ENCODE assay signal across 1 cellular context in the genomic region with DNA sequence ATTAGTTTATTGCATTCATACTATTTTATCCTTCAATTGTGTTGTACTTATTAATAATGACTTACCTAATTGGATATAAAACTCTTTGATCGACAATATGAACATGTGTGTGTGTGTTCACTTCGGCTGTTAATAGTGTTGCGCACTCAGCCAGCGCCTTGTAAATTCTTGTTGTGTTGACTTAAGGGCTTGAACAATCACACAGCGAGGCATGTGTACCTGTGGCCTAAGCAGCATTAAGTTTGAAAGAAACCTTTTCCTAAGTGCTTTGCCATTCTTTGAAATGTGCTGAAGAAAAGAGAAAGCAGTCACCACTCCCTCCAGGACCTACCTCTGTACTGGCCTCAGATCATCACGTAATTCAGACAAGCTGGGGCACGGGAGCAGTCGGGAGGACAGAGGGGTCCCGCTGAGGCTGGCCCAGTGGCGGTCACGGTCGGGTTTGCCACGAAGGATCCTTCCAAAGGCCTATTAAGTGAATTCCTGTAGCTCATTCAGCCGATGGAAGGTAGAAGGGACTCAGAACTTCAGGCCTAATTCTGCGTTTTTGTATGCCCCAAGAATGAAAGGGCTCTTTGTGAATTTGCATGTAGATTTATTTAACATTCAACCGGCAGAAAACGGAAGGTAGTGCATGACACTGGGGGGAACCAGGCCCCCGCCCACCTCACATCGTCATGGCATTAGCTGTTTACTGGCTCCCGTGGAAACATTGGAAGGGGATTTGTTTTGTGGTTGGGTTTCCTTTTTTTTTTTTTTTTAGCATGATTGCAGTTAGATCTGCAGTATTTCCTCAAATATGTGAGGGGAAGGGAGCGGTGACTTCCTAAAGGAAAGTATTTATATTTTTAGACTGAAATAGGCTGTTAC.
TF ChIP-seq lines count a peak whose summit lies in the region.

No MANE protein-coding gene starts in this region.

TF ChIP-seq in GM23338, 12 proteins besides CTCF, POLR2A, EP300 and RAD21 (continued from another document):
- TF ChIP-seq, protein P1, sequence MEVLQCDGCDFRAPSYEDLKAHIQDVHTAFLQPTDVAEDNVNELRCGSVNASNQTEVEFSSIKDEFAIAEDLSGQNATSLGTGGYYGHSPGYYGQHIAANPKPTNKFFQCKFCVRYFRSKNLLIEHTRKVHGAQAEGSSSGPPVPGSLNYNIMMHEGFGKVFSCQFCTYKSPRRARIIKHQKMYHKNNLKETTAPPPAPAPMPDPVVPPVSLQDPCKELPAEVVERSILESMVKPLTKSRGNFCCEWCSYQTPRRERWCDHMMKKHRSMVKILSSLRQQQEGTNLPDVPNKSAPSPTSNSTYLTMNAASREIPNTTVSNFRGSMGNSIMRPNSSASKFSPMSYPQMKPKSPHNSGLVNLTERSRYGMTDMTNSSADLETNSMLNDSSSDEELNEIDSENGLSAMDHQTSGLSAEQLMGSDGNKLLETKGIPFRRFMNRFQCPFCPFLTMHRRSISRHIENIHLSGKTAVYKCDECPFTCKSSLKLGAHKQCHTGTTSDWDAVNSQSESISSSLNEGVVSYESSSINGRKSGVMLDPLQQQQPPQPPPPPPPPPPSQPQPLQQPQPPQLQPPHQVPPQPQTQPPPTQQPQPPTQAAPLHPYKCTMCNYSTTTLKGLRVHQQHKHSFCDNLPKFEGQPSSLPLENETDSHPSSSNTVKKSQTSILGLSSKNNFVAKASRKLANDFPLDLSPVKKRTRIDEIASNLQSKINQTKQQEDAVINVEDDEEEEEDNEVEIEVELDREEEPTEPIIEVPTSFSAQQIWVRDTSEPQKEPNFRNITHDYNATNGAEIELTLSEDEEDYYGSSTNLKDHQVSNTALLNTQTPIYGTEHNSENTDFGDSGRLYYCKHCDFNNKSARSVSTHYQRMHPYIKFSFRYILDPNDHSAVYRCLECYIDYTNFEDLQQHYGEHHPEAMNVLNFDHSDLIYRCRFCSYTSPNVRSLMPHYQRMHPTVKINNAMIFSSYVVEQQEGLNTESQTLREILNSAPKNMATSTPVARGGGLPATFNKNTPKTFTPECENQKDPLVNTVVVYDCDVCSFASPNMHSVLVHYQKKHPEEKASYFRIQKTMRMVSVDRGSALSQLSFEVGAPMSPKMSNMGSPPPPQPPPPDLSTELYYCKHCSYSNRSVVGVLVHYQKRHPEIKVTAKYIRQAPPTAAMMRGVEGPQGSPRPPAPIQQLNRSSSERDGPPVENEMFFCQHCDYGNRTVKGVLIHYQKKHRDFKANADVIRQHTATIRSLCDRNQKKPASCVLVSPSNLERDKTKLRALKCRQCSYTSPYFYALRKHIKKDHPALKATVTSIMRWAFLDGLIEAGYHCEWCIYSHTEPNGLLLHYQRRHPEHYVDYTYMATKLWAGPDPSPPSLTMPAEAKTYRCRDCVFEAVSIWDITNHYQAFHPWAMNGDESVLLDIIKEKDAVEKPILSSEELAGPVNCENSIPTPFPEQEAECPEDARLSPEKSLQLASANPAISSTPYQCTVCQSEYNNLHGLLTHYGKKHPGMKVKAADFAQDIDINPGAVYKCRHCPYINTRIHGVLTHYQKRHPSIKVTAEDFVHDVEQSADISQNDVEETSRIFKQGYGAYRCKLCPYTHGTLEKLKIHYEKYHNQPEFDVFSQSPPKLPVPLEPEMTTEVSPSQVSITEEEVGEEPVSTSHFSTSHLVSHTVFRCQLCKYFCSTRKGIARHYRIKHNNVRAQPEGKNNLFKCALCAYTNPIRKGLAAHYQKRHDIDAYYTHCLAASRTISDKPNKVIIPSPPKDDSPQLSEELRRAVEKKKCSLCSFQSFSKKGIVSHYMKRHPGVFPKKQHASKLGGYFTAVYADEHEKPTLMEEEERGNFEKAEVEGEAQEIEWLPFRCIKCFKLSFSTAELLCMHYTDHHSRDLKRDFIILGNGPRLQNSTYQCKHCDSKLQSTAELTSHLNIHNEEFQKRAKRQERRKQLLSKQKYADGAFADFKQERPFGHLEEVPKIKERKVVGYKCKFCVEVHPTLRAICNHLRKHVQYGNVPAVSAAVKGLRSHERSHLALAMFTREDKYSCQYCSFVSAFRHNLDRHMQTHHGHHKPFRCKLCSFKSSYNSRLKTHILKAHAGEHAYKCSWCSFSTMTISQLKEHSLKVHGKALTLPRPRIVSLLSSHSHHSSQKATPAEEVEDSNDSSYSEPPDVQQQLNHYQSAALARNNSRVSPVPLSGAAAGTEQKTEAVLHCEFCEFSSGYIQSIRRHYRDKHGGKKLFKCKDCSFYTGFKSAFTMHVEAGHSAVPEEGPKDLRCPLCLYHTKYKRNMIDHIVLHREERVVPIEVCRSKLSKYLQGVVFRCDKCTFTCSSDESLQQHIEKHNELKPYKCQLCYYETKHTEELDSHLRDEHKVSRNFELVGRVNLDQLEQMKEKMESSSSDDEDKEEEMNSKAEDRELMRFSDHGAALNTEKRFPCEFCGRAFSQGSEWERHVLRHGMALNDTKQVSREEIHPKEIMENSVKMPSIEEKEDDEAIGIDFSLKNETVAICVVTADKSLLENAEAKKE (CRISPR knock-in tag; IDR thresholded peaks at IDR 0.05), result no peak
- TF ChIP-seq NANOG (IDR thresholded peaks at IDR 0.05; ENCODE audit: borderline replicate concordance) (no peak), STAT1 (IDR thresholded peaks at IDR 0.05; ENCODE audit: unreplicated experiment) (no peak), EZH2 (IDR thresholded peaks at IDR 0.05; ENCODE audit: low read depth, unreplicated experiment) (no peak), JUNB (IDR thresholded peaks at IDR 0.05; ENCODE audit: unreplicated experiment) (no peak)
- TF ChIP-seq, protein P2, sequence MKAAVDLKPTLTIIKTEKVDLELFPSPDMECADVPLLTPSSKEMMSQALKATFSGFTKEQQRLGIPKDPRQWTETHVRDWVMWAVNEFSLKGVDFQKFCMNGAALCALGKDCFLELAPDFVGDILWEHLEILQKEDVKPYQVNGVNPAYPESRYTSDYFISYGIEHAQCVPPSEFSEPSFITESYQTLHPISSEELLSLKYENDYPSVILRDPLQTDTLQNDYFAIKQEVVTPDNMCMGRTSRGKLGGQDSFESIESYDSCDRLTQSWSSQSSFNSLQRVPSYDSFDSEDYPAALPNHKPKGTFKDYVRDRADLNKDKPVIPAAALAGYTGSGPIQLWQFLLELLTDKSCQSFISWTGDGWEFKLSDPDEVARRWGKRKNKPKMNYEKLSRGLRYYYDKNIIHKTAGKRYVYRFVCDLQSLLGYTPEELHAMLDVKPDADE (IDR thresholded peaks at IDR 0.05), result no peak
TF ChIP-seq in GM23338: peak in this region for 0.
